In genomic region chr20:51769941-51770615, GRCh38 we compare ENCODE assay signal across 1 cellular context.
TF ChIP-seq lines count a peak whose summit lies in the region.

No MANE protein-coding gene starts in this region.

TF ChIP-seq in WTC11, 78 proteins besides CTCF, POLR2A, EP300 and RAD21 (continued from another document):
- TF ChIP-seq ATF6 (CRISPR knock-in tag; IDR thresholded peaks at IDR 0.05) (no peak), E2F4 (CRISPR knock-in tag; IDR thresholded peaks at IDR 0.05; ENCODE audit: borderline replicate concordance, low read depth) (no peak), JAZF1 (CRISPR knock-in tag; IDR thresholded peaks at IDR 0.05) (no peak), ZNF232 (CRISPR knock-in tag; IDR thresholded peaks at IDR 0.05) (no peak), ZNF263 (CRISPR knock-in tag; IDR thresholded peaks at IDR 0.05; ENCODE audit: low read depth) (no peak), ATF1 (CRISPR knock-in tag; IDR thresholded peaks at IDR 0.05) (no peak), USF1 (CRISPR knock-in tag; IDR thresholded peaks at IDR 0.05) (no peak), MYBL2 (CRISPR knock-in tag; IDR thresholded peaks at IDR 0.05) (no peak), USF2 (CRISPR knock-in tag; IDR thresholded peaks at IDR 0.05) (no peak), E2F1 (CRISPR knock-in tag; IDR thresholded peaks at IDR 0.05) (no peak), TEAD4 (CRISPR knock-in tag; IDR thresholded peaks at IDR 0.05) (no peak)
